In the genomic region with DNA sequence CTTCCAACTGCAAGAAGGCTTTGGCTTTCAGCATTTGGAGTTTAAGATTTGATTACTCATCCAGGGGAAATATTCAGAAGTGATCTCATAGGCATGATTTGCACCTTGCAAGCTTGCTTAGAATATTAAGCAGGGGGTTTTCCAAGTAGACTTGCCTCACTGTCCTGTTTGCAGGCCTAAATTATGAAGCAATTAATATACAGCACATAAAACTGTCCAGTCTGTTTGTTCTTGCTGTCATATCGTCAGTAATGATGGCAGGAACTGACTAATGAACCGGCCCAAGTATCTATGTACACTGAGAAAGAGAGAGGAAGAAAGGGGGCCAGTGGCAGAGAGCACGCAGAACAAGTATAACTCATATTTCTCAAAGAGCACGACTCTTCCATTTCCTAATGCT, we compare ENCODE assay signal across 8 cellular contexts.
A peak's percentile ranks its signal among the peaks of the same experiment; 100 is the strongest.
DNase-seq lines count a peak whose midpoint lies in the region; ATAC-seq, FAIRE-seq and TF ChIP-seq lines count a peak whose summit lies in the region.

No MANE protein-coding gene starts in this region.

- POLR2A ChIA-PET in PC-9 (lab: Charles Lee; ENCODE audit: unreplicated experiment) (interaction anchor here (0.6 kb wide), 1 partner anchor 73 kb away, joined by 4 read pairs; no protein-coding TSS in a partner anchor), endothelial cell of umbilical vein (lab: Charles Lee) (interaction anchor here (0.5 kb wide), 1 partner anchor 29 kb away, joined by 11 read pairs; no protein-coding TSS in a partner anchor)

- TF ChIP-seq EP300 in gastroesophageal sphincter (IDR thresholded peaks at IDR 0.05) = no peak

- H3K27me3 ChIP-seq in PC-9 (ENCODE audit: insufficient read depth, low read depth) (no peaks in the 10 kb centered on the region), endothelial cell of umbilical vein (ENCODE audit: control insufficient read depth in 2 of 2, insufficient read depth in 2 of 2, low read length in 2 of 2) (no peaks in the 10 kb centered on the region), MG63 (no peaks in the 10 kb centered on the region), gastroesophageal sphincter (peaks cover 10% of the 10 kb centered on the region)

- dilution Hi-C loops in endothelial cell of umbilical vein (cut with MboI; ENCODE audit: extremely low pct_ligation_motif_present, low sequenced_read_pairs) = no loop called here

- BruUV-seq in PC-9 (replicated peaks; lab: Mats Ljungman, UMichigan) (no TSS peak), endothelial cell of umbilical vein (replicated peaks; lab: Mats Ljungman, UMichigan) (no TSS peak)

- TF ChIP-seq CTCF in PC-9 (conservative IDR thresholded peaks at IDR 0.05) = no peak
- no peak for TF ChIP-seq CTCF in endothelial cell of umbilical vein (IDR thresholded peaks at IDR 0.05; ENCODE audit: extremely low read depth in 1 of 2, insufficient read depth in 1 of 2, low read depth in 1 of 2, low read length in 2 of 2)
- TF ChIP-seq CTCF in progenitor cell of endocrine pancreas (IDR thresholded peaks at IDR 0.05; ENCODE audit: unreplicated experiment) = no peak
- no peak for TF ChIP-seq CTCF in gastroesophageal sphincter (IDR thresholded peaks at IDR 0.05)

- peaks cover 62% of the 10 kb centered on the region for H3K4me1 ChIP-seq in PC-9 (replicated peaks; ENCODE audit: insufficient read depth)
- peaks cover 8% of the 10 kb centered on the region for H3K4me1 ChIP-seq in endothelial cell of umbilical vein (ENCODE audit: control insufficient read depth, extremely low read depth, insufficient read depth, low read length)
- H3K4me1 ChIP-seq in gastroesophageal sphincter = peaks cover 0 to 22% (median 12%) of the 10 kb centered on the region in 3 donors

- no peaks in the 10 kb centered on the region for H3K36me3 Mint-ChIP-seq in progenitor cell of endocrine pancreas (ENCODE audit: insufficient read depth)

- H3K79me2 ChIP-seq in PC-9 (ENCODE audit: low read depth) = no peaks in the 10 kb centered on the region
- no peaks in the 10 kb centered on the region for H3K79me2 ChIP-seq in endothelial cell of umbilical vein (ENCODE audit: control insufficient read depth, insufficient read depth, low read length)

- H3K27ac Mint-ChIP-seq in progenitor cell of endocrine pancreas = peak overlapping the region; percentile 75

- H3K9ac ChIP-seq in endothelial cell of umbilical vein (replicated peaks; ENCODE audit: extremely low read depth, insufficient read depth, low read length) = no peak overlapping the region

- H3K9me3 ChIP-seq in PC-9 (ENCODE audit: insufficient read depth, low read depth) = no peaks in the 10 kb centered on the region
- no peaks in the 10 kb centered on the region for H3K9me3 ChIP-seq in endothelial cell of umbilical vein (replicated peaks; ENCODE audit: control insufficient read depth, insufficient read depth, low read length)
- H3K9me3 ChIP-seq in MG63 = no peaks in the 10 kb centered on the region
- H3K9me3 ChIP-seq in gastroesophageal sphincter = no peaks in the 10 kb centered on the region

- no peak for TF ChIP-seq POLR2A in endothelial cell of umbilical vein (IDR thresholded peaks at IDR 0.05; ENCODE audit: low read depth, low read length)
- no peak for TF ChIP-seq POLR2A in gastroesophageal sphincter (IDR thresholded peaks at IDR 0.05)

- no peaks in the 10 kb centered on the region for H3K9me3 Mint-ChIP-seq in progenitor cell of endocrine pancreas (ENCODE audit: low read depth)

- H4K20me1 ChIP-seq in PC-9 (ENCODE audit: insufficient read depth) (no peaks in the 10 kb centered on the region), endothelial cell of umbilical vein (replicated peaks; ENCODE audit: control insufficient read depth, extremely low read depth, insufficient read depth, low read length) (no peaks in the 10 kb centered on the region)

- H2AFZ ChIP-seq in PC-9 (0 out of 2 replicates have a peak overlapping the region, but pooled peaks have one; percentile 9), endothelial cell of umbilical vein (ENCODE audit: low read depth, low read length) (no peak overlapping the region)

- peaks cover 30% of the 10 kb centered on the region for H3F3A ChIP-seq in PC-9 (ENCODE audit: insufficient read depth, low read depth)

- H3K27ac ChIP-seq in PC-9 (peak overlapping the region; percentile 88), endothelial cell of umbilical vein (ENCODE audit: insufficient read depth, low read depth, low read length) (no peak overlapping the region), gastroesophageal sphincter (peak overlapping the region in 1 of 4 donors; percentile 46)

- H3K4me3 Mint-ChIP-seq in progenitor cell of endocrine pancreas (ENCODE audit: low read depth) = peak overlapping the region; percentile 6

- H3K4me3 ChIP-seq in PC-9 (no peak overlapping the region), endothelial cell of umbilical vein (replicated peaks in 1 of 3; ENCODE audit: insufficient read depth in 1 of 3, low read depth in 1 of 3, low read length in 3 of 3) (no peak overlapping the region), MG63 (no peak overlapping the region), gastroesophageal sphincter (no peak overlapping the region)

- H3K4me2 ChIP-seq in PC-9 (peak overlapping the region; percentile 64), endothelial cell of umbilical vein (ENCODE audit: insufficient read depth, low read length) (no peak overlapping the region)

- peak; percentile 44 for DNase-seq in GM04503 (ENCODE audit: low read depth)
- DNase-seq in PC-9 = peak in 1 of 2 experiments; percentile 87
- peak; percentile 44 for DNase-seq in endothelial cell of umbilical vein (ENCODE audit: low read depth, low spot score)
- no peak for DNase-seq in progenitor cell of endocrine pancreas (ENCODE audit: low spot score, unreplicated experiment)
- DNase-seq in pons (ENCODE audit: low spot score) = no peak
- no peak for DNase-seq in head of caudate nucleus
- DNase-seq in MG63 = no peak

- peak; percentile 33 for FAIRE-seq in endothelial cell of umbilical vein (lab: Jason Lieb, UNC)

- no peak for ATAC-seq in gastroesophageal sphincter

- intact Hi-C loops in PC-9 (cut with micrococcal nuclease; ENCODE audit: unreplicated experiment) = loop anchor here (5.0 kb wide), 1 partner anchor 168 kb away; no protein-coding TSS in a partner anchor
- intact Hi-C loops in endothelial cell of umbilical vein (cut with micrococcal nuclease) = no loop called here
- intact Hi-C loops in head of caudate nucleus (cut with DNase I) = no loop called here

- no peaks in the 10 kb centered on the region for H3K9me2 ChIP-seq in PC-9 (ENCODE audit: insufficient read depth)

- 9 to 11% methylated on average over 4 of the region's 4 CpGs for WGBS in gastroesophageal sphincter (ENCODE audit: low coverage in 1 of 2), 2 donors

- H3K9me1 ChIP-seq in endothelial cell of umbilical vein (replicated peaks; ENCODE audit: control insufficient read depth, extremely low read depth, insufficient read depth, low read length) = no peaks in the 10 kb centered on the region

- peaks cover 38% of the 10 kb centered on the region for H3K4me1 Mint-ChIP-seq in progenitor cell of endocrine pancreas (ENCODE audit: low read depth)

- H3K27me3 Mint-ChIP-seq in progenitor cell of endocrine pancreas = no peaks in the 10 kb centered on the region

- no peaks in the 10 kb centered on the region for H3K36me3 ChIP-seq in PC-9 (ENCODE audit: low read depth)
- H3K36me3 ChIP-seq in endothelial cell of umbilical vein (ENCODE audit: control insufficient read depth in 2 of 2, extremely low read depth in 1 of 2, insufficient read depth in 2 of 2, low read length in 2 of 2) = no peaks in the 10 kb centered on the region
- no peaks in the 10 kb centered on the region for H3K36me3 ChIP-seq in MG63
- H3K36me3 ChIP-seq in gastroesophageal sphincter = no peaks in the 10 kb centered on the region

- CTCF ChIA-PET in PC-9 (lab: Charles Lee) (interaction anchor here (0.5 kb wide), 1 partner anchor 8 kb away, joined by 4 read pairs; no protein-coding TSS in a partner anchor), endothelial cell of umbilical vein (lab: Charles Lee) (interaction anchor here (0.8 kb wide), 1 partner anchor 1115 kb away, joined by 5 read pairs; no protein-coding TSS in a partner anchor)

TF ChIP-seq in endothelial cell of umbilical vein, 7 proteins besides CTCF, POLR2A, EP300 and RAD21:
- TF ChIP-seq FOS (IDR thresholded peaks at IDR 0.05; ENCODE audit: borderline replicate concordance, insufficient read depth, low read length) (peak; percentile 7), POLR2AphosphoS5 (IDR thresholded peaks at IDR 0.05; ENCODE audit: insufficient read depth, low read depth, low read length) (no peak)
- TF ChIP-seq, protein P1, sequence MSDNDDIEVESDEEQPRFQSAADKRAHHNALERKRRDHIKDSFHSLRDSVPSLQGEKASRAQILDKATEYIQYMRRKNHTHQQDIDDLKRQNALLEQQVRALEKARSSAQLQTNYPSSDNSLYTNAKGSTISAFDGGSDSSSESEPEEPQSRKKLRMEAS (IDR thresholded peaks at IDR 0.05; ENCODE audit: insufficient read depth, insufficient read length) = no peak

Comparison
In these comparisons a context has a peak if more than half of its experiments do, and no peak if none do; other contexts are left out.
1. DNase-seq: peak in GM04503 (single experiment) and endothelial cell of umbilical vein (single experiment); none in progenitor cell of endocrine pancreas (single experiment), pons (single experiment), head of caudate nucleus (0 of 42) and MG63 (single experiment).